In the genomic region with DNA sequence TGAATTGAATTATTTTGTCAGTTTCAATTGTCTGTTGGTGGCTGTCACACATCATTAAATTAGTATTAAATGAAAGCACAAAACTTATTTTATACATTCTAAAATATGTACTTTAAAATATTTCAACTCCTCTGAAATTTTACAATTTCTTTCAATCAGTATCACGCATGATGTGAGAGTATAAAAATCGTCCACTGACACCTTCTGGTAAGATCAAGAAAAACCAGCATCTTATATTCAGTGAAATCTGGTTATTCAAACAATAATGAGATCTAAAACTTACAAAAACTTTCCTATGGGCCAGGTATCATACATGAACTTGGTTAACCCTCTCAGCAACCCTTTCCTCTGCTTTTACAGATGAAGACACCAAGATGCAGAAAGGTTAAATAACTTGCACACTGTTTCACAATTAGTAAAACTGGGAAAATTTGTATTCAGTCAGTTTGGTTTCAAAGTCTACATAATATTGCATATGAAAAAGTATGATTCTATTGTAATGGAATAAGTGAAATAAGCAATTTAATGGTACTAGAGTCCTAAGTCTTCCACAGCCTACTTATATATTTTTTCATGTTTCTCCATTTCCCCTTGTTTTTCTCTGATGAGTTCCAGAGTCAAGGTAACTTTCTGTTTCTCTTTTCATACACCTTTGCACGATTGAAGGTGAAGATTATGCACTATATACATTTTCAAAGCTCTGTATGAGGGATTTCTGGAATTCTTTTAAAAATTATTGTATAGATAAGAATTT, we compare ENCODE assay signal across 16 cellular contexts. TPM values are rescaled to one million over a fixed set of nuclear protein-coding genes. Genes with fewer than 3 reads are reported as not detected.
DNase-seq lines count a peak whose midpoint lies in the region; ATAC-seq and TF ChIP-seq lines count a peak whose summit lies in the region.
"Had no signal": no experiment of that assay in that cellular context is flagged by ENCODE, and none has a peak within 500 bp of the region (broad histone marks: within the 10 kb centered on the region; RNA-seq: fewer than 3 reads in every experiment).

No MANE protein-coding gene starts in this region.

- no peaks in the 10 kb centered on the region for H3K27me3 ChIP-seq in ACC112 (ENCODE audit: insufficient read depth, low read length)
- no peaks in the 10 kb centered on the region for H3K27me3 ChIP-seq in DOHH2 (ENCODE audit: control insufficient read depth, low read length)
- H3K27me3 ChIP-seq in transverse colon, result no peaks in the 10 kb centered on the region
- H3K27me3 ChIP-seq: ascending aorta had no signal

- peaks cover 5% of the 10 kb centered on the region for H3K27me3 Mint-ChIP-seq in activated CD4-positive, alpha-beta memory T cell treated with anti-CD3 and anti-CD28 coated beads, Interleukin-2, amount 10 ng/mL, durations not matched to agents 7 days and 5 days

- ATAC-seq in HG03045 (IDR thresholded peaks at IDR 0.05; ENCODE audit: unreplicated experiment), result no peak

- peaks cover 11% of the 10 kb centered on the region for H3K4me1 Mint-ChIP-seq in activated CD4-positive, alpha-beta memory T cell treated with anti-CD3 and anti-CD28 coated beads, Interleukin-2, amount 10 ng/mL, durations not matched to agents 7 days and 5 days
- H3K4me1 Mint-ChIP-seq: nephron had no signal

- H3K79me2 ChIP-seq in ACC112 (ENCODE audit: control insufficient read depth, insufficient read depth, low read length, unreplicated experiment), result no peaks in the 10 kb centered on the region
- H3K79me2 ChIP-seq in DOHH2 (ENCODE audit: control insufficient read depth, low read length), result no peaks in the 10 kb centered on the region

- H3K36me3 ChIP-seq in ACC112 (ENCODE audit: insufficient read depth, low read length) (no peaks in the 10 kb centered on the region), DOHH2 (ENCODE audit: control insufficient read depth, low read length) (no peaks in the 10 kb centered on the region), transverse colon (no peaks in the 10 kb centered on the region)
- H3K36me3 ChIP-seq: ascending aorta, MG63 had no signal

- no peaks in the 10 kb centered on the region for H3K9me3 ChIP-seq in DOHH2 (ENCODE audit: control insufficient read depth, insufficient read depth, low read length)
- no peaks in the 10 kb centered on the region for H3K9me3 ChIP-seq in transverse colon
- H3K9me3 ChIP-seq: ascending aorta, MG63 had no signal

- H3K4me3 ChIP-seq in ACC112 (ENCODE audit: low read depth, low read length) (peak overlapping the region; percentile 17; the same call in 1 of the 2 replicates), DOHH2 (ENCODE audit: low read length) (no peak overlapping the region), fibroblast of the aortic adventitia (ENCODE audit: low read depth, low read length) (no peak overlapping the region), transverse colon (no peak overlapping the region)
- H3K4me3 ChIP-seq: ascending aorta, MG63 had no signal

- H4K20me1 ChIP-seq in DOHH2 (ENCODE audit: control insufficient read depth, insufficient read depth, low read depth, low read length), result no peaks in the 10 kb centered on the region

- no peak overlapping the region for H3K27ac Mint-ChIP-seq in activated CD4-positive, alpha-beta memory T cell treated with anti-CD3 and anti-CD28 coated beads, Interleukin-2, amount 10 ng/mL, durations not matched to agents 7 days and 5 days
- H3K27ac Mint-ChIP-seq: nephron had no signal

- H3K9me3 Mint-ChIP-seq in activated CD4-positive, alpha-beta memory T cell treated with anti-CD3 and anti-CD28 coated beads, Interleukin-2, amount 10 ng/mL, durations not matched to agents 7 days and 5 days, result no peaks in the 10 kb centered on the region
- H3K9me3 Mint-ChIP-seq: nephron had no signal

- no peaks in the 10 kb centered on the region for H3K36me3 Mint-ChIP-seq in activated CD4-positive, alpha-beta memory T cell treated with anti-CD3 and anti-CD28 coated beads, Interleukin-2, amount 10 ng/mL, durations not matched to agents 7 days and 5 days (ENCODE audit: low read depth)

- intact Hi-C loops in transverse colon (cut with DNase I; ENCODE audit: low total_unique reads), result no loop called here

- no peak overlapping the region for H2AFZ ChIP-seq in ACC112 (ENCODE audit: low read length, unreplicated experiment)

- CTCF ChIA-PET in activated CD4-positive, alpha-beta memory T cell treated with anti-CD3 and anti-CD28 coated beads, Interleukin-2, amount 10 ng/mL, durations not matched to agents 7 days and 5 days (lab: Charles Lee), result no interaction called here

- no peak overlapping the region for H3K4me3 Mint-ChIP-seq in activated CD4-positive, alpha-beta memory T cell treated with anti-CD3 and anti-CD28 coated beads, Interleukin-2, amount 10 ng/mL, durations not matched to agents 7 days and 5 days
- H3K4me3 Mint-ChIP-seq: nephron had no signal

- whole genome bisulfite sequencing in transverse colon (ENCODE audit: low coverage in 1 of 2), 2 donors, result 43 to 61% methylated on average over 3 of the region's 3 CpGs

- H3K9me2 ChIP-seq in DOHH2 (replicated peaks; ENCODE audit: control insufficient read depth, low read length), result no peaks in the 10 kb centered on the region

- in situ Hi-C loops in transverse colon (cut with MboI; ENCODE audit: low pct_ligation_motif_present in 1 of 4, low pct_unique_long_range_greater_than_20kb in 1 of 4, low sequenced_read_pairs in 3 of 4), result no loop called here

- H3K4me1 ChIP-seq in ACC112 (ENCODE audit: control insufficient read depth, insufficient read depth, low read length, unreplicated experiment) (peaks cover 11% of the 10 kb centered on the region), DOHH2 (ENCODE audit: control insufficient read depth, low read length) (no peaks in the 10 kb centered on the region), transverse colon (no peaks in the 10 kb centered on the region)
- H3K4me1 ChIP-seq: ascending aorta had no signal

- peak; percentile 19 for DNase-seq in RKO (ENCODE audit: low spot score)
- DNase-seq in fibroblast of the aortic adventitia (ENCODE audit: low read depth), result peak; percentile 37
- DNase-seq in transverse colon, result no peak
- DNase-seq in activated CD4-positive, alpha-beta memory T cell treated with anti-CD3 and anti-CD28 coated beads, Interleukin-2, amount 10 ng/mL, durations not matched to agents 7 days and 5 days, result no peak
- no peak for DNase-seq in cerebellar nuclear complex (lab: John Stamatoyannopoulos, UW)
- DNase-seq: activated CD4-positive, alpha-beta T cell treated with anti-CD3 and anti-CD28 coated beads, Interleukin-2, amount 50 U/mL, for 4 hours; Caco-2; kidney; MG63; NCI-H345 had no signal

- TF ChIP-seq CTCF in DOHH2 (IDR thresholded peaks at IDR 0.05; ENCODE audit: low read depth, low read length, poor library complexity, severe bottlenecking) (peak; percentile 52), fibroblast of the aortic adventitia (IDR thresholded peaks at IDR 0.05; ENCODE audit: insufficient read depth, low read length) (peak; percentile 17), transverse colon (IDR thresholded peaks at IDR 0.05) (no peak)

- TF ChIP-seq EP300 in transverse colon (IDR thresholded peaks at IDR 0.05; ENCODE audit: low read depth), result no peak

- POLR2A ChIA-PET in activated CD4-positive, alpha-beta memory T cell treated with anti-CD3 and anti-CD28 coated beads, Interleukin-2, amount 10 ng/mL, durations not matched to agents 7 days and 5 days (lab: Charles Lee), result interaction anchor here (0.6 kb wide), 1 partner anchor 9 kb away, joined by 3 read pairs; no protein-coding TSS in a partner anchor

- H3K4me2 ChIP-seq in DOHH2 (ENCODE audit: low read length), result no peak overlapping the region

- no peak for TF ChIP-seq POLR2A in transverse colon (IDR thresholded peaks at IDR 0.05)

- H3K27ac ChIP-seq in ACC112 (ENCODE audit: low read depth, low read length) (no peak overlapping the region), DOHH2 (ENCODE audit: low read depth, low read length) (no peak overlapping the region), transverse colon (no peak overlapping the region)
- H3K27ac ChIP-seq: ascending aorta, epithelial cell of prostate had no signal

- H3F3A ChIP-seq in DOHH2 (ENCODE audit: control insufficient read depth, insufficient read depth), result no peaks in the 10 kb centered on the region

RNA-seq across cellular contexts. Expression of gene EFCAB5, which starts 58.7 kb away (rescaled TPM):
- 0.36 and 1.3 TPM in 2 replicates for total RNA-seq in fibroblast of the aortic adventitia (ENCODE audit: low replicate concordance)
- total RNA-seq in transverse colon, result 1 to 10 TPM in 3 of 4 donors, under 1 TPM in 1; 1.00 to 3.7 (median 1.9) TPM
- total RNA-seq in activated CD4-positive, alpha-beta memory T cell treated with anti-CD3 and anti-CD28 coated beads, Interleukin-2, amount 10 ng/mL, durations not matched to agents 7 days and 5 days, result 1 to 10 TPM in 1 of 2 experiments, under 1 TPM in 1; 0.86 to 1.6 TPM

Comparison
In these comparisons a context has a peak if more than half of its experiments do, and no peak if none do; other contexts are left out.
1. CTCF ChIP-seq: peak in DOHH2 (single experiment) and fibroblast of the aortic adventitia (single experiment); none in transverse colon (0 of 5).
2. DNase-seq: peak in RKO (single experiment) and fibroblast of the aortic adventitia (single experiment); none in transverse colon (single experiment), activated CD4-positive, alpha-beta memory T cell treated with anti-CD3 and anti-CD28 coated beads, Interleukin-2, amount 10 ng/mL, durations not matched to agents 7 days and 5 days (single experiment) and cerebellar nuclear complex (0 of 2).